Comparison of ENCODE assay signal across 20 cellular contexts in genomic region chr4:101160792-101161592, GRCh38.
"Had no signal": no experiment of that assay in that cellular context is flagged by ENCODE, and none has a peak within 500 bp of the region (broad histone marks: within the 10 kb centered on the region; RNA-seq: fewer than 3 reads in every experiment).

No MANE protein-coding gene starts in this region.

- H3K4me3 ChIP-seq: adrenal gland, left lung, sigmoid colon, thoracic aorta, upper lobe of left lung had no signal

- H3K9me3 ChIP-seq: adrenal gland, left lung, sigmoid colon, thoracic aorta, upper lobe of left lung had no signal

- H3K27me3 ChIP-seq: adrenal gland, foreskin keratinocyte, left lung, sigmoid colon, upper lobe of left lung had no signal

- ATAC-seq: activated naive CD4-positive, alpha-beta T cell treated with anti-CD3 and anti-CD28 coated beads, Interleukin-2, amount 50 U/mL, for 72 hours; activated T-cell treated with anti-CD3 and anti-CD28 coated beads, Interleukin-2, amount 50 U/mL, for 72 hours; foreskin keratinocyte; left lung; stimulated activated effector memory CD8-positive, alpha-beta T cell treated with anti-CD3 and anti-CD28 coated beads, Interleukin-12 subunit alpha, Interleukin-12 subunit beta, amount 100 ng/mL, for 72 hours had no signal

- DNase-seq: activated CD4-positive, alpha-beta T cell treated with anti-CD3 and anti-CD28 coated beads, Interleukin-2, amount 50 U/mL, for 4 hours; activated effector memory CD4-positive, alpha-beta T cell treated with anti-CD3 and anti-CD28 coated beads, Interleukin-2, amount 50 U/mL, for 16 hours; activated T-cell treated with anti-CD3 and anti-CD28 coated beads, Interleukin-2, amount 50 U/mL, for 72 hours; adrenal gland; endodermal cell; foreskin keratinocyte; glutamatergic neuron; hypothalamus; kidney; left lung; nephron progenitor cell; nucleus accumbens; posterior cingulate gyrus; sigmoid colon; stimulated activated CD4-positive, alpha-beta T cell treated with anti-CD3 and anti-CD28 coated beads, Interleukin-4, amount 100 ng/mL, for 24 hours; T-helper 2 cell; upper lobe of left lung had no signal

- H3K27ac ChIP-seq: adrenal gland, foreskin keratinocyte, left lung, sigmoid colon, thoracic aorta, upper lobe of left lung had no signal

- H3K36me3 ChIP-seq: adrenal gland, left lung, sigmoid colon, thoracic aorta, upper lobe of left lung had no signal
